Comparison of ENCODE assay signal across 8 cellular contexts in genomic region chr17:17837380-17837821, GRCh38. TPM values are rescaled to one million over a fixed set of nuclear protein-coding genes. Genes with fewer than 3 reads are reported as not detected.
DNase-seq lines count a peak whose midpoint lies in the region; ATAC-seq, FAIRE-seq and TF ChIP-seq lines count a peak whose summit lies in the region.

No MANE protein-coding gene starts in this region.

- POLR2A ChIA-PET in CD8-positive, alpha-beta memory T cell (lab: Charles Lee), result interaction anchor here (0.6 to 1.7 kb wide), 5 partner anchors 12 to 155 kb away, joined by 3 to 23 read pairs (median 4); partner anchors contain the start of gene RAI1
- POLR2A ChIA-PET in HepG2 (lab: Yijun Ruan, JAX), result interaction anchor here (0.6 to 4.2 kb wide), 8 partner anchors 10 to 135 kb away, joined by 3 to 69 read pairs (median 6); partner anchors contain the start of genes DRC3 and TOM1L2

- no peaks in the 10 kb centered on the region for H3K36me3 ChIP-seq in CD8-positive, alpha-beta memory T cell (ENCODE audit: insufficient read depth, low read length)
- H3K36me3 ChIP-seq in HepG2 (replicated peaks in 1 of 2; ENCODE audit: control insufficient read depth in 1 of 2, insufficient read depth in 2 of 2, low read length in 2 of 2) (peaks cover 2 to 5% of the 10 kb centered on the region in 2 experiments), transverse colon (no peaks in the 10 kb centered on the region)

- H3K36me3 Mint-ChIP-seq in CD8-positive, alpha-beta memory T cell, result peaks cover 0 to 7% (median 0%) of the 10 kb centered on the region in 3 donors
- no peaks in the 10 kb centered on the region for H3K36me3 Mint-ChIP-seq in brain

- H3K79me2 ChIP-seq in HepG2 (ENCODE audit: insufficient read depth, low read length), result peaks cover 38% of the 10 kb centered on the region

- intact Hi-C loops in HepG2 (cut with micrococcal nuclease; ENCODE audit: unreplicated experiment) (no loop called here), transverse colon (cut with DNase I; ENCODE audit: low total_unique reads) (no loop called here)

- peak overlapping the region; percentile 99 for H3K9ac ChIP-seq in HepG2 (ENCODE audit: insufficient read depth, low read depth, low read length)

- H3K27ac ChIP-seq in CD8-positive, alpha-beta memory T cell (ENCODE audit: low read depth, low read length), result peak overlapping the region; percentile 97
- H3K27ac ChIP-seq in HepG2 (ENCODE audit: extremely low read length, insufficient read depth, low read length), result peak overlapping the region; percentile 90
- peak overlapping the region; percentile 98 to 100 (median 99) for H3K27ac ChIP-seq in transverse colon

- in situ Hi-C loops in HepG2 (cut with HindIII; ENCODE audit: extremely low pct_ligation_motif_present, low pct_unique_long_range_greater_than_20kb) (no loop called here), transverse colon (cut with MboI; ENCODE audit: low pct_ligation_motif_present in 1 of 4, low pct_unique_long_range_greater_than_20kb in 1 of 4, low sequenced_read_pairs in 3 of 4) (no loop called here)

- ATAC-seq in HepG2, result no peak
- ATAC-seq in HG02973 (IDR thresholded peaks at IDR 0.05; ENCODE audit: unreplicated experiment), result no peak

- H3K4me3 Mint-ChIP-seq in CD8-positive, alpha-beta memory T cell, result peak overlapping the region; percentile 86 to 94 (median 88)
- H3K4me3 Mint-ChIP-seq in brain, result peak overlapping the region; percentile 87 to 94 (median 90)

- TF ChIP-seq RAD21 in HepG2 (CRISPR knock-in tag; IDR thresholded peaks at IDR 0.05), result no peak

- H3K9me3 ChIP-seq in CD8-positive, alpha-beta memory T cell (ENCODE audit: low read length), result no peaks in the 10 kb centered on the region
- H3K9me3 ChIP-seq in HepG2 (ENCODE audit: low read length) (no peaks in the 10 kb centered on the region), transverse colon (no peaks in the 10 kb centered on the region)

- H4K20me1 ChIP-seq in HepG2 (ENCODE audit: insufficient read depth, low read length), result peaks cover 16% of the 10 kb centered on the region; the same call in 1 of the 2 replicates

- no peak for TF ChIP-seq CTCF in brain (conservative IDR thresholded peaks at IDR 0.05)
- TF ChIP-seq CTCF in HepG2 (CRISPR knock-in tag; IDR thresholded peaks at IDR 0.05), result 0 out of 2 replicates have a peak, but pooled peaks have one; percentile 24
- no peak for TF ChIP-seq CTCF in transverse colon (IDR thresholded peaks at IDR 0.05)

- no peaks in the 10 kb centered on the region for H3K27me3 ChIP-seq in CD8-positive, alpha-beta memory T cell (ENCODE audit: insufficient read depth, low read length, poor library complexity, severe bottlenecking)
- H3K27me3 ChIP-seq in HepG2 (ENCODE audit: control insufficient read depth in 1 of 2, insufficient read depth in 2 of 2, low read length in 2 of 2) (no peaks in the 10 kb centered on the region; a peak in 1 of 5 replicates), transverse colon (no peaks in the 10 kb centered on the region)

- 0 out of 4 replicates have a peak, but pooled peaks of 1 of the 2 experiments have one; percentile 1 for TF ChIP-seq EP300 in HepG2 (IDR thresholded peaks at IDR 0.05; ENCODE audit: low read depth in 2 of 2, low read length in 2 of 2)
- no peak for TF ChIP-seq EP300 in HepG2 (CRISPR knock-in tag; IDR thresholded peaks at IDR 0.05; ENCODE audit: borderline replicate concordance)
- no peak for TF ChIP-seq EP300 in transverse colon (IDR thresholded peaks at IDR 0.05; ENCODE audit: low read depth)

- peak in 1 of 2 experiments; percentile 47; a peak in 2 of 4 replicates for TF ChIP-seq POLR2A in HepG2 (IDR thresholded peaks at IDR 0.05; ENCODE audit: insufficient read depth in 1 of 2, low read depth in 2 of 2, low read length in 2 of 2)
- peak; percentile 56 for TF ChIP-seq POLR2A in transverse colon (IDR thresholded peaks at IDR 0.05)
- no peak for TF ChIP-seq POLR2A in H54 (IDR thresholded peaks at IDR 0.05; ENCODE audit: low read depth, low read length)

- peak overlapping the region; percentile 91 for H3K4me2 ChIP-seq in HepG2 (ENCODE audit: low read depth, low read length)

- peaks cover 65% of the 10 kb centered on the region for H3K4me1 ChIP-seq in CD8-positive, alpha-beta memory T cell (ENCODE audit: insufficient read depth, low read length)
- H3K4me1 ChIP-seq in HepG2 (ENCODE audit: insufficient read depth, low read length), result peaks cover 84% of the 10 kb centered on the region
- peaks cover 31 to 70% (median 63%) of the 10 kb centered on the region in 4 donors for H3K4me1 ChIP-seq in transverse colon

- peaks cover 0 to 3% (median 0%) of the 10 kb centered on the region in 5 donors for H3K9me3 Mint-ChIP-seq in CD8-positive, alpha-beta memory T cell
- peaks cover 0 to 12% (median 0%) of the 10 kb centered on the region in 5 experiments for H3K9me3 Mint-ChIP-seq in brain

- CTCF ChIA-PET in CD8-positive, alpha-beta memory T cell (lab: Charles Lee), result interaction anchor here (1.1 to 1.3 kb wide), 2 partner anchors 12 to 25 kb away, joined by 5 read pairs; no protein-coding TSS in a partner anchor
- CTCF ChIA-PET in HepG2 (lab: Yijun Ruan, JAX; ENCODE audit: low intra/inter-chr PET ratio, low total read pairs), result interaction anchor here (1.1 kb wide), 1 partner anchor 25 kb away, joined by 3 read pairs; no protein-coding TSS in a partner anchor

- BruUV-seq in HepG2 (replicated peaks; lab: Mats Ljungman, UMichigan), result TSS peak; percentile 75

- DNase-seq in CD8-positive, alpha-beta memory T cell, result no peak
- peak; percentile 26 for DNase-seq in LoVo (ENCODE audit: low spot score)
- DNase-seq in HepG2 (ENCODE audit: low spot score), result peak; percentile 60
- no peak for DNase-seq in transverse colon
- no peak for DNase-seq in H54 (ENCODE audit: insufficient read length, low spot score)
- no peak for DNase-seq in NCI-H524 treated with DMSO at 0.1 percent for 48 hours (lab: John Stamatoyannopoulos, UW)

- H3K27ac Mint-ChIP-seq in CD8-positive, alpha-beta memory T cell, result peak overlapping the region; percentile 89 to 99 (median 97)
- H3K27ac Mint-ChIP-seq in brain, result peak overlapping the region; percentile 95 to 98 (median 97)

- peak overlapping the region; percentile 47 for H3K4me3 ChIP-seq in CD8-positive, alpha-beta memory T cell (ENCODE audit: low read length)
- H3K4me3 ChIP-seq in HepG2 (replicated peaks in 1 of 3; ENCODE audit: insufficient read depth in 1 of 3, low read depth in 2 of 3, low read length in 3 of 3) (peak overlapping the region; percentile 82 to 94 (median 91)), transverse colon (peak overlapping the region in 3 of 4 donors; percentile 73 to 98 (median 75))

- no peak overlapping the region for H2AFZ ChIP-seq in HepG2 (ENCODE audit: low read length)

- peaks cover 0 to 7% of the 10 kb centered on the region in 2 donors for H3K27me3 Mint-ChIP-seq in CD8-positive, alpha-beta memory T cell
- peaks cover 5% of the 10 kb centered on the region for H3K27me3 Mint-ChIP-seq in brain

- whole genome bisulfite sequencing in HepG2 (ENCODE audit: low lambda C conversion rate), result 15% methylated on average over 3 of the region's 3 CpGs
- WGBS in transverse colon (ENCODE audit: low coverage in 1 of 2), 2 donors, result 34% methylated on average over 3 of the region's 3 CpGs; no CpG with 5 or more reads in 1 of the 2 donors

- H3K4me1 Mint-ChIP-seq in CD8-positive, alpha-beta memory T cell, result peaks cover 51 to 68% (median 54%) of the 10 kb centered on the region in 3 donors
- peaks cover 67% of the 10 kb centered on the region for H3K4me1 Mint-ChIP-seq in brain

- FAIRE-seq in HepG2 (lab: Jason Lieb, UNC) (peak; percentile 56), H54 (lab: Jason Lieb, UNC) (no peak)

TF ChIP-seq in HepG2, 621 proteins besides CTCF, POLR2A, EP300 and RAD21 (continues in another document):
- TF ChIP-seq SSRP1 (CRISPR knock-in tag; IDR thresholded peaks at IDR 0.05), result no peak
- no peak for TF ChIP-seq ZFP82 (CRISPR knock-in tag; IDR thresholded peaks at IDR 0.05; ENCODE audit: borderline replicate concordance)
- 0 out of 2 replicates have a peak, but pooled peaks have one; percentile 35 for TF ChIP-seq ZNF17 (CRISPR knock-in tag; IDR thresholded peaks at IDR 0.05)
- no peak for TF ChIP-seq AHR (CRISPR knock-in tag; IDR thresholded peaks at IDR 0.05)
- no peak for TF ChIP-seq NCOA5 (CRISPR knock-in tag; IDR thresholded peaks at IDR 0.05)
- TF ChIP-seq ZNF83 (CRISPR knock-in tag; IDR thresholded peaks at IDR 0.05; ENCODE audit: borderline replicate concordance), result no peak
- no peak for TF ChIP-seq NFYB (CRISPR knock-in tag; IDR thresholded peaks at IDR 0.05)
- TF ChIP-seq TAF1 (CRISPR knock-in tag; IDR thresholded peaks at IDR 0.05), result 0 out of 2 replicates have a peak, but pooled peaks have one; percentile 20
- TF ChIP-seq KDM5A (IDR thresholded peaks at IDR 0.05; ENCODE audit: borderline replicate concordance, low read length), result no peak

RNA-seq across cellular contexts. Expression of gene SREBF1, which starts 0.6 kb away (rescaled TPM):
- total RNA-seq in CD8-positive, alpha-beta memory T cell, result 10 to 100 TPM; 27.2 to 29.6 TPM
- 16.4 TPM for polyA plus RNA-seq in CD8-positive, alpha-beta memory T cell
- polyA plus RNA-seq in brain (ENCODE audit: insufficient read depth, low read depth, low replicate concordance) (39.4 TPM), HepG2 (2011; rRNA removed) (38.0 and 57.5 TPM in 2 replicates)
- total RNA-seq in HepG2 (2016; rRNA removed; fragmentation: Illumina TruSeq; extraction: Trizol) (12.6 and 34.3 TPM in 2 replicates), transverse colon (100 to 1,000 TPM in 3 of 4 donors, 10 to 100 TPM in 1; 45.7 to 206 (median 148) TPM)
- total RNA-seq in HepG2 (2016; cell fraction: cytosol; rRNA removed; fragmentation: Illumina TruSeq; extraction: Trizol; ENCODE audit: low read depth), result 17.8 and 21.9 TPM in 2 replicates
- total RNA-seq in HepG2 (2016; cell fraction: insoluble cytoplasmic fraction; rRNA removed; fragmentation: Illumina TruSeq; extraction: Trizol), result 11.7 and 40.3 TPM in 2 replicates
- 12.6 and 16.8 TPM in 2 replicates for total RNA-seq in HepG2 (2016; cell fraction: membrane; rRNA removed; fragmentation: Illumina TruSeq; extraction: Trizol)
- total RNA-seq in HepG2 (2016; cell fraction: nucleus; rRNA removed; fragmentation: Illumina TruSeq; extraction: Trizol), result 53.2 and 57.7 TPM in 2 replicates
- 16.6 and 23.2 TPM in 2 replicates for polyA plus RNA-seq in HepG2 (2011; cell fraction: cytosol; rRNA removed)
- 385 and 409 TPM in 2 replicates for polyA plus RNA-seq in HepG2 (2011; cell fraction: nucleus; rRNA removed)
- polyA plus RNA-seq in HepG2 (2012), result 60.2 and 60.8 TPM in 2 replicates
- 3.6 and 4.8 TPM in 2 replicates for polyA plus RNA-seq in HepG2 (2016; cell fraction: cytosol; fragmentation: Illumina TruSeq; extraction: Trizol; ENCODE audit: low read depth)
- 11.3 and 14.1 TPM in 2 replicates for polyA plus RNA-seq in HepG2 (2016; cell fraction: insoluble cytoplasmic fraction; fragmentation: Illumina TruSeq; extraction: Trizol; ENCODE audit: low read depth)
- polyA plus RNA-seq in HepG2 (2016; cell fraction: membrane; fragmentation: Illumina TruSeq; extraction: Trizol; ENCODE audit: low read depth), result 7.4 and 8.0 TPM in 2 replicates
- 156 and 162 TPM in 2 replicates for polyA plus RNA-seq in HepG2 (2016; cell fraction: nucleus; fragmentation: Illumina TruSeq; extraction: Trizol; ENCODE audit: insufficient read depth, low read depth)
- 70.2 and 130 TPM in 2 replicates for polyA minus RNA-seq in HepG2 (2011; rRNA and poly(A)+ RNA removed; ENCODE audit: low replicate concordance)
- 35.3 and 56.1 TPM in 2 replicates for polyA minus RNA-seq in HepG2 (2011; cell fraction: cytosol; rRNA and poly(A)+ RNA removed)
- polyA minus RNA-seq in HepG2 (2011; cell fraction: nucleus; rRNA and poly(A)+ RNA removed), result 93.2 and 119 TPM in 2 replicates

Comparison
In these comparisons a context has a peak if more than half of its experiments do, and no peak if none do; other contexts are left out.
1. DNase-seq: peak in LoVo (single experiment) and HepG2 (single experiment); none in CD8-positive, alpha-beta memory T cell (0 of 5), transverse colon (single experiment), H54 (single experiment) and NCI-H524 treated with DMSO at 0.1 percent for 48 hours (single experiment).
2. Peak in every context shown above with its lines, with median percentiles within 50 percentile points of each other: H3K27ac ChIP-seq and H3K4me3 ChIP-seq.